Comparison of ENCODE assay signal across 1 cellular context in genomic region chr3:122383915-122384697, GRCh38.
TF ChIP-seq lines count a peak whose summit lies in the region.

TSS of gene FAM162A (plus strand) at chr3:122384182. CDS start at chr3:122384266, 84 bp downstream.

TF ChIP-seq in GM12878, 131 proteins besides CTCF, POLR2A, EP300 and RAD21 (continued from another document):
- TF ChIP-seq, protein P1, sequence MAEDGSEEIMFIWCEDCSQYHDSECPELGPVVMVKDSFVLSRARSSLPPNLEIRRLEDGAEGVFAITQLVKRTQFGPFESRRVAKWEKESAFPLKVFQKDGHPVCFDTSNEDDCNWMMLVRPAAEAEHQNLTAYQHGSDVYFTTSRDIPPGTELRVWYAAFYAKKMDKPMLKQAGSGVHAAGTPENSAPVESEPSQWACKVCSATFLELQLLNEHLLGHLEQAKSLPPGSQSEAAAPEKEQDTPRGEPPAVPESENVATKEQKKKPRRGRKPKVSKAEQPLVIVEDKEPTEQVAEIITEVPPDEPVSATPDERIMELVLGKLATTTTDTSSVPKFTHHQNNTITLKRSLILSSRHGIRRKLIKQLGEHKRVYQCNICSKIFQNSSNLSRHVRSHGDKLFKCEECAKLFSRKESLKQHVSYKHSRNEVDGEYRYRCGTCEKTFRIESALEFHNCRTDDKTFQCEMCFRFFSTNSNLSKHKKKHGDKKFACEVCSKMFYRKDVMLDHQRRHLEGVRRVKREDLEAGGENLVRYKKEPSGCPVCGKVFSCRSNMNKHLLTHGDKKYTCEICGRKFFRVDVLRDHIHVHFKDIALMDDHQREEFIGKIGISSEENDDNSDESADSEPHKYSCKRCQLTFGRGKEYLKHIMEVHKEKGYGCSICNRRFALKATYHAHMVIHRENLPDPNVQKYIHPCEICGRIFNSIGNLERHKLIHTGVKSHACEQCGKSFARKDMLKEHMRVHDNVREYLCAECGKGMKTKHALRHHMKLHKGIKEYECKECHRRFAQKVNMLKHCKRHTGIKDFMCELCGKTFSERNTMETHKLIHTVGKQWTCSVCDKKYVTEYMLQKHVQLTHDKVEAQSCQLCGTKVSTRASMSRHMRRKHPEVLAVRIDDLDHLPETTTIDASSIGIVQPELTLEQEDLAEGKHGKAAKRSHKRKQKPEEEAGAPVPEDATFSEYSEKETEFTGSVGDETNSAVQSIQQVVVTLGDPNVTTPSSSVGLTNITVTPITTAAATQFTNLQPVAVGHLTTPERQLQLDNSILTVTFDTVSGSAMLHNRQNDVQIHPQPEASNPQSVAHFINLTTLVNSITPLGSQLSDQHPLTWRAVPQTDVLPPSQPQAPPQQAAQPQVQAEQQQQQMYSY (CRISPR knock-in tag; IDR thresholded peaks at IDR 0.05): no peak
- TF ChIP-seq MXI1 (IDR thresholded peaks at IDR 0.05; ENCODE audit: low read depth, low read length) (peak; percentile 83), SIN3A (IDR thresholded peaks at IDR 0.05; ENCODE audit: low read depth, low read length) (peak; percentile 79; the same call in 1 of the 2 replicates), ESRRA (IDR thresholded peaks at IDR 0.05; ENCODE audit: low read length) (peak; percentile 65; the same call in 1 of the 2 replicates), NR2F1 (conservative IDR thresholded peaks at IDR 0.05) (peak; percentile 63), CHD2 (IDR thresholded peaks at IDR 0.05; ENCODE audit: borderline replicate concordance, low read depth, low read length) (0 out of 2 replicates have a peak, but pooled peaks have one; percentile 14), ZSCAN29 (IDR thresholded peaks at IDR 0.05) (no peak), SMARCA5 (IDR thresholded peaks at IDR 0.05) (peak; percentile 98), BHLHE40 (IDR thresholded peaks at IDR 0.05; ENCODE audit: borderline replicate concordance in 1 of 2, low read depth in 2 of 2, low read length in 1 of 2) (peak in 1 of 2 experiments; percentile 88; a peak in 2 of 4 replicates)
